In the genomic region with DNA sequence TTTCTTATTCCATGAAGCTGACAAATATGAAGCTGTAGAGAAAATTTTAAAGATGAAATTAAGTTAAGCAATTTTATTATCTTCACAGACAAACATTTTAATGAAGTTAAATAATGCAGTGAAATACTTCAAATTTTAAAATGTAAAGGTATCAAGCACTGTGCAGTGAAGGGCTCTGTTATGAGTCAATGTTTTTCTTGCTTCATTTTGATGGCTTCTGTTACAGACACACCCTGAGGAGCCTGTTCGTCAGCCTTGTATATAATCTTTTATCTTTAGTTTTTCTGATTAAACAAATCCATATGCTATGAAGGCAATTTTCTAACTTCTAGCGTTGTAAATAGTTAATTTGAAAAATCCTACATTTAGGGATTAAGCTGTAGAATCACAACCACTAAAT, we compare ENCODE assay signal across 25 cellular contexts. TPM values are rescaled to one million over a fixed set of nuclear protein-coding genes. Genes with fewer than 3 reads are reported as not detected.
DNase-seq lines count a peak whose midpoint lies in the region; ATAC-seq, FAIRE-seq and TF ChIP-seq lines count a peak whose summit lies in the region.
"Had no signal": no experiment of that assay in that cellular context is flagged by ENCODE, and none has a peak within 500 bp of the region (broad histone marks: within the 10 kb centered on the region; RNA-seq: fewer than 3 reads in every experiment).

No MANE protein-coding gene starts in this region.

- H3K14ac ChIP-seq in trophoblast cell (ENCODE audit: low read length): no peak overlapping the region

- H3K27me3 ChIP-seq in RWPE2 (ENCODE audit: insufficient read depth, poor library complexity, severe bottlenecking) (peaks cover 34% of the 10 kb centered on the region), trophoblast cell (ENCODE audit: insufficient read depth, low read length) (no peaks in the 10 kb centered on the region)

- no peak for FAIRE-seq in GM12891 (lab: Jason Lieb, UNC)
- FAIRE-seq: A549, D721Med, G401.6, GM12892, GM18507, HTR-8/SVneo had no signal

- no peaks in the 10 kb centered on the region for H3K79me2 ChIP-seq in trophoblast cell (ENCODE audit: control insufficient read depth, insufficient read depth, low read length, poor library complexity)

- no peak overlapping the region for H3K4ac ChIP-seq in trophoblast cell (ENCODE audit: low read depth, low read length)

- no peak overlapping the region for H2BK120ac ChIP-seq in trophoblast cell (ENCODE audit: insufficient read depth, low read length, poor library complexity)

- ATAC-seq in RWPE2 (ENCODE audit: low read depth) (peak; percentile 77), esophagus mucosa (peak; percentile 51)
- ATAC-seq: A549, HCT116 had no signal

- no peak overlapping the region for H3K23ac ChIP-seq in trophoblast cell (ENCODE audit: low read length)

- TF ChIP-seq POLR2A in GM12891 (IDR thresholded peaks at IDR 0.05; ENCODE audit: low read depth, low read length): no peak

- no peak overlapping the region for H4K91ac ChIP-seq in trophoblast cell (ENCODE audit: low read depth, low read length)

- no CpG with 5 or more reads among the region's 2 CpGs for WGBS in trophoblast cell (ENCODE audit: extremely low coverage, insufficient coverage, insufficient read length)

- H2AK5ac ChIP-seq in trophoblast cell (ENCODE audit: low read length): no peak overlapping the region

- no peak overlapping the region for H3K18ac ChIP-seq in trophoblast cell (ENCODE audit: low read length)

- no peak overlapping the region for H3K27ac ChIP-seq in RWPE2 (ENCODE audit: poor library complexity, severe bottlenecking)
- no peak overlapping the region for H3K27ac ChIP-seq in trophoblast cell (ENCODE audit: low read depth, low read length)
- H3K27ac ChIP-seq: 22Rv1, A549, C4-2B, HL-60 had no signal

- H4K12ac ChIP-seq in trophoblast cell (ENCODE audit: low read depth, low read length): no peak overlapping the region

- no peak overlapping the region for H2AFZ ChIP-seq in trophoblast cell (ENCODE audit: insufficient read depth, low read length, poor library complexity)

- H3K79me1 ChIP-seq in trophoblast cell (ENCODE audit: low read length): no peaks in the 10 kb centered on the region

- peak; percentile 4 for DNase-seq in SIG-M5 treated with dmso at 0.1 percent for 504 hours (lab: John Stamatoyannopoulos, UW; ENCODE audit: unreplicated experiment)
- DNase-seq in SIG-M5 (lab: John Stamatoyannopoulos, UW): no peak
- no peak for DNase-seq in RWPE2 (ENCODE audit: low spot score)
- DNase-seq in trophoblast cell: peak; percentile 33 to 67
- no peak for DNase-seq in GM12891 (ENCODE audit: insufficient read length, low spot score)
- no peak for DNase-seq in NCI-H526 treated with DMSO at 0.1 percent for 48 hours (lab: John Stamatoyannopoulos, UW)
- DNase-seq in SK-N-DZ (ENCODE audit: low spot score): no peak
- DNase-seq: AML-193; Caco-2; CD4-positive, alpha-beta T cell; GOT3; H7; HFFc6 had no signal

- no peak overlapping the region for H2BK5ac ChIP-seq in trophoblast cell (ENCODE audit: low read depth, low read length, poor library complexity)

- H3K4me1 ChIP-seq in RWPE2 (ENCODE audit: insufficient read depth, poor library complexity, severe bottlenecking) (no peaks in the 10 kb centered on the region), trophoblast cell (ENCODE audit: control insufficient read depth in 1 of 2, insufficient read depth in 2 of 2, low read length in 2 of 2) (no peaks in the 10 kb centered on the region)
- H3K4me1 ChIP-seq: A549, Caco-2 had no signal

- no peaks in the 10 kb centered on the region for H3K36me3 ChIP-seq in RWPE2 (ENCODE audit: low read depth)
- no peaks in the 10 kb centered on the region for H3K36me3 ChIP-seq in trophoblast cell (ENCODE audit: control insufficient read depth in 1 of 2, insufficient read depth in 2 of 2, low read length in 2 of 2)

- H3K4me3 ChIP-seq in RWPE2 (ENCODE audit: severe bottlenecking): no peak overlapping the region
- H3K4me3 ChIP-seq in trophoblast cell (ENCODE audit: low read depth, low read length): no peak overlapping the region
- H3K4me3 ChIP-seq: A549 had no signal

- no peak overlapping the region for H4K8ac ChIP-seq in trophoblast cell (ENCODE audit: low read depth, low read length)

- no peak overlapping the region for H2BK12ac ChIP-seq in trophoblast cell (ENCODE audit: low read length)

- H3K9me3 ChIP-seq in RWPE2 (ENCODE audit: severe bottlenecking) (no peaks in the 10 kb centered on the region), trophoblast cell (ENCODE audit: insufficient read depth, low read depth, low read length) (no peaks in the 10 kb centered on the region)
- H3K9me3 ChIP-seq: A549, Caco-2 had no signal

- H3K9ac ChIP-seq in trophoblast cell (ENCODE audit: low read length): no peak overlapping the region

- no peak overlapping the region for H3K4me2 ChIP-seq in trophoblast cell (ENCODE audit: low read length)
- H3K4me2 ChIP-seq: A549 had no signal

- no peak for TF ChIP-seq CTCF in RWPE2 (IDR thresholded peaks at IDR 0.05; ENCODE audit: poor library complexity, severe bottlenecking)

TF ChIP-seq in GM12891, 5 proteins besides CTCF, POLR2A, EP300 and RAD21:
- TF ChIP-seq POU2F2 (IDR thresholded peaks at IDR 0.05; ENCODE audit: low read depth, low read length): no peak
- TF ChIP-seq TAF1 (IDR thresholded peaks at IDR 0.05; ENCODE audit: low read depth, low read length): no peak
- no peak for TF ChIP-seq SPI1 (IDR thresholded peaks at IDR 0.05; ENCODE audit: low read depth, low read length)
- TF ChIP-seq PAX5 (IDR thresholded peaks at IDR 0.05; ENCODE audit: insufficient read depth, low read length, severe bottlenecking): no peak
- no peak for TF ChIP-seq POLR2AphosphoS5 (IDR thresholded peaks at IDR 0.05; ENCODE audit: low read depth, low read length)

RNA-seq across cellular contexts. Expression of a gene that starts 18.6 kb away (rescaled TPM):
- total RNA-seq in esophagus mucosa: not detected
- polyA plus RNA-seq in trophoblast cell (2013): 0.04 and 0.06 TPM in 2 replicates
- polyA plus RNA-seq in GM12891 (2012; ENCODE audit: low read depth, missing spikeins): not detected
- polyA plus RNA-seq in SK-N-DZ (2014; cell fraction: cytosol; rRNA removed): 28.3 and 28.7 TPM in 2 replicates
- polyA plus RNA-seq in SK-N-DZ (2014; cell fraction: nucleus; rRNA removed): 17.3 and 30.5 TPM in 2 replicates
- total RNA-seq: Caco-2; CD4-positive, alpha-beta T cell; HFFc6 had no signal
- polyA plus RNA-seq: A549, BJ had no signal

Comparison
In these comparisons a context has a peak if more than half of its experiments do, and no peak if none do; other contexts are left out.
1. DNase-seq: peak in SIG-M5 treated with dmso at 0.1 percent for 504 hours (single experiment) and trophoblast cell (2 of 2); none in SIG-M5 (single experiment), RWPE2 (single experiment), GM12891 (single experiment), NCI-H526 treated with DMSO at 0.1 percent for 48 hours (single experiment) and SK-N-DZ (single experiment).